ENCODE assay signal across 14 cellular contexts in genomic region chr17:57215317-57215716, GRCh38. TPM values are rescaled to one million over a fixed set of nuclear protein-coding genes. Genes with fewer than 3 reads are reported as not detected.
DNase-seq lines count a peak whose midpoint lies in the region; ATAC-seq and TF ChIP-seq lines count a peak whose summit lies in the region.
"Had no signal": no experiment of that assay in that cellular context is flagged by ENCODE, and none has a peak within 500 bp of the region (broad histone marks: within the 10 kb centered on the region; RNA-seq: fewer than 3 reads in every experiment).

No MANE protein-coding gene starts in this region.

- intact Hi-C loops in activated CD4-positive, alpha-beta memory T cell treated with anti-CD3 and anti-CD28 coated beads for 36 hours (cut with micrococcal nuclease), result no loop called here

- no peaks in the 10 kb centered on the region for H3K36me3 ChIP-seq in fibroblast of lung (ENCODE audit: control insufficient read depth, insufficient read depth, low read length)
- H3K36me3 ChIP-seq: BLaER1, right atrium auricular region had no signal

- no peaks in the 10 kb centered on the region for H3K27me3 ChIP-seq in fibroblast of lung (ENCODE audit: control insufficient read depth, insufficient read depth, low read length)
- H3K27me3 ChIP-seq: BLaER1, right atrium auricular region had no signal

- H3K4me3 Mint-ChIP-seq in activated CD4-positive, alpha-beta memory T cell treated with anti-CD3 and anti-CD28 coated beads for 36 hours, result no peak overlapping the region
- H3K4me3 Mint-ChIP-seq: naive B cell; stimulated activated naive B cell treated with anti-CD40 and anti-IgM and Interleukin-4, amounts not matched to agents 10 μg/mL and 1 μg/mL and 100 μg/mL, for 72 hours had no signal

- H3K4me3 ChIP-seq in fibroblast of lung (replicated peaks in 1 of 4; ENCODE audit: control extremely low read depth in 1 of 4, insufficient read depth in 1 of 4, low read depth in 3 of 4, low read length in 4 of 4), result no peak overlapping the region
- H3K4me3 ChIP-seq: BLaER1, right atrium auricular region had no signal

- no peak overlapping the region for H3K9ac ChIP-seq in fibroblast of lung (ENCODE audit: insufficient read depth, low read length)
- H3K9ac ChIP-seq: BLaER1 had no signal

- no peak overlapping the region for H3K4me2 ChIP-seq in fibroblast of lung (ENCODE audit: extremely low read depth, insufficient read depth, low read length)
- H3K4me2 ChIP-seq: BLaER1 had no signal

- ATAC-seq in HG03108 (IDR thresholded peaks at IDR 0.05; ENCODE audit: unreplicated experiment) (no peak), HG03460 (IDR thresholded peaks at IDR 0.05; ENCODE audit: unreplicated experiment) (no peak)
- ATAC-seq: activated CD4-positive, CD25-positive, alpha-beta regulatory T cell treated with anti-CD3 and anti-CD28 coated beads, Interleukin-2, amount 50 U/mL, for 24 hours; stimulated activated naive B cell treated with anti-CD40 and anti-IgM and Interleukin-4, amounts not matched to agents 10 μg/mL and 1 μg/mL and 100 μg/mL, for 72 hours had no signal

- no peak overlapping the region for H2AFZ ChIP-seq in fibroblast of lung (ENCODE audit: low read length)

- POLR2A ChIA-PET in activated CD4-positive, alpha-beta memory T cell treated with anti-CD3 and anti-CD28 coated beads for 36 hours (lab: Charles Lee), result no interaction called here

- no peak for TF ChIP-seq CTCF in fibroblast of lung (conservative IDR thresholded peaks at IDR 0.05 in 1 of 2, IDR thresholded peaks at IDR 0.05 in 1 of 2; ENCODE audit: low read depth in 1 of 2, low read length in 2 of 2)

- peaks cover 4% of the 10 kb centered on the region for H3K4me1 Mint-ChIP-seq in activated CD4-positive, alpha-beta memory T cell treated with anti-CD3 and anti-CD28 coated beads for 36 hours (ENCODE audit: low read depth)
- H3K4me1 Mint-ChIP-seq: naive B cell; stimulated activated naive B cell treated with anti-CD40 and anti-IgM and Interleukin-4, amounts not matched to agents 10 μg/mL and 1 μg/mL and 100 μg/mL, for 72 hours had no signal

- H3K27me3 Mint-ChIP-seq in activated CD4-positive, alpha-beta memory T cell treated with anti-CD3 and anti-CD28 coated beads for 36 hours, result peaks cover 11% of the 10 kb centered on the region

- no peaks in the 10 kb centered on the region for H3K4me1 ChIP-seq in fibroblast of lung (ENCODE audit: control insufficient read depth, extremely low read depth, insufficient read depth, low read length)
- H3K4me1 ChIP-seq: BLaER1, right atrium auricular region had no signal

- no peaks in the 10 kb centered on the region for H3K79me2 ChIP-seq in fibroblast of lung (ENCODE audit: control insufficient read depth, insufficient read depth, low read length)

- H3K9me3 ChIP-seq in fibroblast of lung (ENCODE audit: control insufficient read depth, insufficient read depth, low read depth, low read length), result no peaks in the 10 kb centered on the region
- H3K9me3 ChIP-seq: BLaER1, right atrium auricular region had no signal

- CTCF ChIA-PET in activated CD4-positive, alpha-beta memory T cell treated with anti-CD3 and anti-CD28 coated beads for 36 hours (lab: Charles Lee), result no interaction called here

- DNase-seq in H4 (ENCODE audit: low spot score) (peak; percentile 39), SW480 (ENCODE audit: low spot score) (peak; percentile 49), fibroblast of lung (ENCODE audit: low read depth in 2 of 2) (peak; percentile 12 to 36), renal cortical epithelial cell (ENCODE audit: low read depth) (peak; percentile 23)
- no peak for DNase-seq in activated CD8-positive, alpha-beta memory T cell treated with anti-CD3 and anti-CD28 coated beads, Interleukin-2, amount 50 U/mL, for 48 hours
- DNase-seq in activated CD4-positive, alpha-beta memory T cell treated with anti-CD3 and anti-CD28 coated beads for 36 hours, result no peak
- DNase-seq: cortex of kidney; naive B cell; stimulated activated naive B cell treated with anti-CD40 and anti-IgM and Interleukin-4, amounts not matched to agents 10 μg/mL and 1 μg/mL and 100 μg/mL, for 72 hours had no signal

- no peaks in the 10 kb centered on the region for H3K9me3 Mint-ChIP-seq in activated CD4-positive, alpha-beta memory T cell treated with anti-CD3 and anti-CD28 coated beads for 36 hours

- no peak overlapping the region for H3K27ac Mint-ChIP-seq in activated CD4-positive, alpha-beta memory T cell treated with anti-CD3 and anti-CD28 coated beads for 36 hours
- H3K27ac Mint-ChIP-seq: naive B cell; stimulated activated naive B cell treated with anti-CD40 and anti-IgM and Interleukin-4, amounts not matched to agents 10 μg/mL and 1 μg/mL and 100 μg/mL, for 72 hours had no signal

- no peaks in the 10 kb centered on the region for H3K36me3 Mint-ChIP-seq in activated CD4-positive, alpha-beta memory T cell treated with anti-CD3 and anti-CD28 coated beads for 36 hours
- H3K36me3 Mint-ChIP-seq: naive B cell; stimulated activated naive B cell treated with anti-CD40 and anti-IgM and Interleukin-4, amounts not matched to agents 10 μg/mL and 1 μg/mL and 100 μg/mL, for 72 hours had no signal

- no peaks in the 10 kb centered on the region for H4K20me1 ChIP-seq in fibroblast of lung (ENCODE audit: control insufficient read depth, extremely low read depth, insufficient read depth, low read length)
- H4K20me1 ChIP-seq: BLaER1 had no signal

- no peak overlapping the region for H3K27ac ChIP-seq in fibroblast of lung (ENCODE audit: insufficient read depth, low read length)
- H3K27ac ChIP-seq: BLaER1, right atrium auricular region had no signal

RNA-seq across cellular contexts. Expression of gene MSI2, which starts 41.0 kb away (rescaled TPM):
- total RNA-seq in H4 (2014; rRNA removed; shearing (Covaris generic)), result 23.6 and 27.7 TPM in 2 replicates
- total RNA-seq in fibroblast of lung (11.0 and 14.2 TPM in 2 replicates), renal cortical epithelial cell (45.3 and 90.2 TPM in 2 replicates)
- polyA plus RNA-seq in fibroblast of lung, result 6.8 and 9.2 TPM in 2 replicates
- 10.0 and 10.4 TPM in 2 replicates for polyA plus RNA-seq in fibroblast of lung (2012)
- 12.0 and 31.8 TPM in 2 replicates for polyA minus RNA-seq in fibroblast of lung (ENCODE audit: low replicate concordance)
- total RNA-seq in activated CD4-positive, alpha-beta memory T cell treated with anti-CD3 and anti-CD28 coated beads for 36 hours, result 10 to 100 TPM; 65.7 to 71.9 TPM

Comparison
In these comparisons a context has a peak if more than half of its experiments do, and no peak if none do; other contexts are left out.
1. DNase-seq: peak in H4 (single experiment), SW480 (single experiment), fibroblast of lung (2 of 2) and renal cortical epithelial cell (single experiment); none in activated CD8-positive, alpha-beta memory T cell treated with anti-CD3 and anti-CD28 coated beads, Interleukin-2, amount 50 U/mL, for 48 hours (single experiment) and activated CD4-positive, alpha-beta memory T cell treated with anti-CD3 and anti-CD28 coated beads for 36 hours (single experiment).